Comparison of ENCODE assay signal across 9 cellular contexts in the genomic region with DNA sequence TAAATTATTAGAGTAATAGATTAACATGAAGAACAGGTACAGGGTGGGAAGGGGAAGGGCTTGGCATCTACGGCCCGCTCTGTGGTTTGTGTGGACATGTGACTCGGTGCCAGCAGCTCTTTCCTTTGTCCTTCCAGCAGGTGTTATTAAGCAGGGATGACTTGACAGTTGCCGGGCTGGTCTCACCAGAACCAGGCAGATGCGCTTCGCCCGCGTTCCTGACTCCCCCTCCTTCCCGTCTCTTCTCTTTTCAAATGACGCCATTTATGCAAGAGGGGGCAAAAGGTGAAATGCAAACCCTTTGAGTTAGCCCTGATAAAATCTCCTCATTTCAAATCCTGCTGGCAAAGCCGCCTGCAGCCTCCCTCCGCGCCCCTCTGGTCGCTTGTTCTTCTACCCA. TPM values are rescaled to one million over a fixed set of nuclear protein-coding genes. Genes with fewer than 3 reads are reported as not detected.
A peak's percentile ranks its signal among the peaks of the same experiment; 100 is the strongest.
DNase-seq lines count a peak whose midpoint lies in the region; ATAC-seq and TF ChIP-seq lines count a peak whose summit lies in the region.
"Had no signal": no experiment of that assay in that cellular context is flagged by ENCODE, and none has a peak within 500 bp of the region (broad histone marks: within the 10 kb centered on the region; RNA-seq: fewer than 3 reads in every experiment).

No MANE protein-coding gene starts in this region.

- intact Hi-C loops in tibial artery (cut with DNase I; ENCODE audit: low total_unique reads) = no loop called here

- TF ChIP-seq EP300 in suprapubic skin (IDR thresholded peaks at IDR 0.05) = no peak

- TF ChIP-seq CTCF in suprapubic skin (IDR thresholded peaks at IDR 0.05) (no peak), tibial artery (IDR thresholded peaks at IDR 0.05) (no peak)

- no peaks in the 10 kb centered on the region for H3K9me3 ChIP-seq in endocrine pancreas (ENCODE audit: control insufficient read depth, low read length)
- no peaks in the 10 kb centered on the region for H3K9me3 ChIP-seq in suprapubic skin
- no peaks in the 10 kb centered on the region for H3K9me3 ChIP-seq in tibial artery
- H3K9me3 ChIP-seq: left ventricle myocardium inferior had no signal

- H3K27ac ChIP-seq in suprapubic skin (no peak overlapping the region), tibial artery (no peak overlapping the region)
- H3K27ac ChIP-seq: left ventricle myocardium inferior had no signal

- H3K27me3 ChIP-seq in endocrine pancreas (ENCODE audit: control insufficient read depth, insufficient read depth, low read length) (no peaks in the 10 kb centered on the region), suprapubic skin (no peaks in the 10 kb centered on the region), tibial artery (no peaks in the 10 kb centered on the region)

- H3K4me3 ChIP-seq in endocrine pancreas (ENCODE audit: control insufficient read depth, insufficient read depth, low read length) (peak overlapping the region; percentile 25), suprapubic skin (no peak overlapping the region), tibial artery (no peak overlapping the region)
- H3K4me3 ChIP-seq: left ventricle myocardium inferior had no signal

- H3K36me3 ChIP-seq in endocrine pancreas (ENCODE audit: control insufficient read depth, insufficient read depth, low read length) (no peaks in the 10 kb centered on the region), suprapubic skin (no peaks in the 10 kb centered on the region), tibial artery (no peaks in the 10 kb centered on the region)
- H3K36me3 ChIP-seq: left ventricle myocardium inferior had no signal

- no peak for ATAC-seq in HG02938 (IDR thresholded peaks at IDR 0.05; ENCODE audit: unreplicated experiment)

- H3K4me1 ChIP-seq in endocrine pancreas (ENCODE audit: control insufficient read depth, insufficient read depth, low read length) = no peaks in the 10 kb centered on the region
- peaks cover 30% of the 10 kb centered on the region for H3K4me1 ChIP-seq in suprapubic skin
- peaks cover 0 to 17% (median 14%) of the 10 kb centered on the region in 4 donors for H3K4me1 ChIP-seq in tibial artery

- 54% methylated on average over 14 of the region's 14 CpGs for WGBS in suprapubic skin

- TF ChIP-seq POLR2A in suprapubic skin (IDR thresholded peaks at IDR 0.05) = no peak

- DNase-seq in CD1c-positive myeloid dendritic cell (ENCODE audit: extremely low spot score) (peak; percentile 16), NCI-H1092 treated with DMSO at 0.1 percent for 48 hours (lab: John Stamatoyannopoulos, UW) (peak; percentile 89), T-helper 1 cell (peak in 3 of 5 donors; percentile 32 to 45 (median 37)), suprapubic skin (ENCODE audit: low spot score in 2 of 2) (no peak), mesenteric fat pad (ENCODE audit: low spot score) (no peak), tibial artery (no peak)
- DNase-seq: left ventricle myocardium inferior had no signal

- no peak overlapping the region for H3K9ac ChIP-seq in endocrine pancreas (ENCODE audit: control insufficient read depth, insufficient read depth, low read length)

RNA-seq across cellular contexts. Expression of gene MGAT4A, which starts 38.9 kb away (rescaled TPM):
- total RNA-seq in suprapubic skin = 10 to 100 TPM in 3 of 4 donors, 1 to 10 TPM in 1; 6.4 to 13.8 (median 11.7) TPM
- total RNA-seq in mesenteric fat pad = 50.6 TPM

Comparison
In these comparisons a context has a peak if more than half of its experiments do, and no peak if none do; other contexts are left out.
1. DNase-seq: peak in CD1c-positive myeloid dendritic cell (single experiment), NCI-H1092 treated with DMSO at 0.1 percent for 48 hours (single experiment) and T-helper 1 cell (3 of 5); none in suprapubic skin (0 of 2), mesenteric fat pad (single experiment) and tibial artery (0 of 2).